Comparison of ENCODE assay signal across 12 cellular contexts in the genomic region with DNA sequence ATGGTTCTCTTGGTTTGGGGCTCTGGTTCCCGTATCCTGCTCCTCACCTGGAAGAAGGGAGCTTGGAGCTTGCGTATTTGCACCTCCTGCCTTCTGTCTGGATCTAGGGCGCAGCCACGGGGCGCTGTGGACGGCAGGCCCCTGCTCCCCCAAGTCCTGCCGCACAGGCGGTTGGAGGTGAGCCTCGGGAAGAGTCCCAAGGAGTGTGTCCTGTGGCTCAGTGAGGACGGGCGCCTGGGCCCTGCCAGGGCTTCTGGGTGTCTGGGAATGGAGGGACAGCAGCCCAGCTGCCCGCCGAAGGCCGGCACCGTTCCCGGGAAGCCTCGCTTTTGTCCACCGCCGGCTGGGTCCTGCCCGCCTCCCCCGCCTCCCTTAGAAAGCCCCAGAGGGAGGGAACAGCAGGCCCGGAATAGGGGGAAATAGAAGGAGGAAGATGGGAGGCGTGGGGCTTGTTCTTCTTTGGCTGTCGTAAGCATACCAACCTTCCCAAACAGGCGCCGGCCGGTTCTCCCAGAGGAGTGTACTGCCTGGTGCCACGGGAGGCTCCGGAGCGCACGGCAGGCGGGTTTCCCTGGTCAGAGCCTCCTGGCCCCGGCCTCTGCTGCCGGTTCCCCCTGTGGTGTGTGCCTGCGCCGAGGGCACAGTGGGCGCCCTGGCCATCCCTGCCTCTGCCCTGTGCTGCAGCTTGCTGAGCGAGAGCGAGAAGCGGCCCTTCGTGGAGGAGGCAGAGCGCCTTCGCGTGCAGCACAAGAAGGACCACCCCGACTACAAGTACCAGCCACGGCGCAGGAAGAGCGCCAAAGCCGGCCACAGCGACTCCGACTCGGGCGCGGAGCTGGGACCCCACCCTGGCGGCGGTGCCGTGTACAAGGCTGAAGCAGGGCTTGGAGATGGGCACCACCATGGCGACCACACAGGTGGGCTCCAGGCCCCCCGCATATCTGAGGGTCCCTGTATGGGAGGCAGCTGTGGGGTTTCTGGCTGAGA. TPM values are rescaled to one million over a fixed set of nuclear protein-coding genes. Genes with fewer than 3 reads are reported as not detected.
A peak's percentile ranks its signal among the peaks of the same experiment; 100 is the strongest.
DNase-seq lines count a peak whose midpoint lies in the region; TF ChIP-seq lines count a peak whose summit lies in the region.
"Had no signal": no experiment of that assay in that cellular context is flagged by ENCODE, and none has a peak within 500 bp of the region (broad histone marks: within the 10 kb centered on the region; RNA-seq: fewer than 3 reads in every experiment).

No MANE protein-coding gene starts in this region.

- H3K9me3 Mint-ChIP-seq in activated naive CD8-positive, alpha-beta T cell treated with anti-CD3 and anti-CD28 coated beads for 36 hours: no peaks in the 10 kb centered on the region
- no peaks in the 10 kb centered on the region for H3K9me3 Mint-ChIP-seq in mesothelial cell of epicardium

- dilution Hi-C loops in mammary epithelial cell (cut with HindIII; ENCODE audit: low sequenced_read_pairs): loop anchor here (10.0 kb wide), 1 partner anchor 81 kb away; no protein-coding TSS in a partner anchor

- no peak overlapping the region for H3K27ac ChIP-seq in mammary epithelial cell (ENCODE audit: insufficient read depth, low read depth, low read length)
- H3K27ac ChIP-seq in substantia nigra (ENCODE audit: low read depth, low read length, poor library complexity, severe bottlenecking): peak overlapping the region; percentile 88
- H3K27ac ChIP-seq: BLaER1 treated with 17β-estradiol and CSF1 and Interleukin-3, amounts not matched to agents 10 nM and 100 nM; epithelial cell of prostate; thyroid gland had no signal

- in situ Hi-C loops in T47D (cut with HindIII; ENCODE audit: low pct_unique_long_range_greater_than_20kb, low sequenced_read_pairs) (loop anchor here (25.0 kb wide), 1 partner anchor 271 kb away; the partner anchor contains the start of genes ANTKMT, FBXL16 and METRN), mammary epithelial cell (cut with MboI; ENCODE audit: low sequenced_read_pairs in 2 of 2) (no loop called here)

- H3K4me3 ChIP-seq in mammary epithelial cell (replicated peaks in 1 of 3; ENCODE audit: insufficient read depth in 1 of 3, low read depth in 2 of 3, low read length in 3 of 3): no peak overlapping the region
- H3K4me3 ChIP-seq: thyroid gland had no signal

- H3K79me2 ChIP-seq in mammary epithelial cell (ENCODE audit: insufficient read depth, low read length): no peaks in the 10 kb centered on the region

- 57% methylated on average over 35 of the region's 59 CpGs for WGBS in mammary epithelial cell (ENCODE audit: low coverage, missing lambda C conversion rate)

- peaks cover 3% of the 10 kb centered on the region for H3K9me3 ChIP-seq in mammary epithelial cell (replicated peaks; ENCODE audit: insufficient read depth, low read length)
- H3K9me3 ChIP-seq: BLaER1 treated with 17β-estradiol and CSF1 and Interleukin-3, amounts not matched to agents 10 nM and 100 nM; thyroid gland had no signal

- intact Hi-C loops in mammary epithelial cell (cut with micrococcal nuclease): no loop called here

- BruUV-seq in mammary epithelial cell (replicated peaks; lab: Mats Ljungman, UMichigan): no TSS peak

- H3K36me3 Mint-ChIP-seq in activated naive CD8-positive, alpha-beta T cell treated with anti-CD3 and anti-CD28 coated beads for 36 hours: no peaks in the 10 kb centered on the region
- H3K36me3 Mint-ChIP-seq in mesothelial cell of epicardium: no peaks in the 10 kb centered on the region

- H2AFZ ChIP-seq in mammary epithelial cell (ENCODE audit: low read depth, low read length): no peak overlapping the region

- H3K4me1 Mint-ChIP-seq in activated naive CD8-positive, alpha-beta T cell treated with anti-CD3 and anti-CD28 coated beads for 36 hours: peaks cover 3% of the 10 kb centered on the region
- peaks cover 2% of the 10 kb centered on the region for H3K4me1 Mint-ChIP-seq in mesothelial cell of epicardium

- H3K27me3 Mint-ChIP-seq in activated naive CD8-positive, alpha-beta T cell treated with anti-CD3 and anti-CD28 coated beads for 36 hours: peaks cover 9% of the 10 kb centered on the region
- peaks cover 57% of the 10 kb centered on the region for H3K27me3 Mint-ChIP-seq in mesothelial cell of epicardium (ENCODE audit: low read depth)

- no peaks in the 10 kb centered on the region for H3K4me1 ChIP-seq in mammary epithelial cell (ENCODE audit: insufficient read depth, low read length)

- peaks cover 37% of the 10 kb centered on the region for H3K27me3 ChIP-seq in mammary epithelial cell (ENCODE audit: insufficient read depth, low read length)

- H3K36me3 ChIP-seq in mammary epithelial cell (ENCODE audit: insufficient read depth, low read length): no peaks in the 10 kb centered on the region
- H3K36me3 ChIP-seq: BLaER1 treated with 17β-estradiol and CSF1 and Interleukin-3, amounts not matched to agents 10 nM and 100 nM; thyroid gland had no signal

- no peak overlapping the region for H3K27ac Mint-ChIP-seq in activated naive CD8-positive, alpha-beta T cell treated with anti-CD3 and anti-CD28 coated beads for 36 hours
- H3K27ac Mint-ChIP-seq in mesothelial cell of epicardium: no peak overlapping the region

- peak overlapping the region; percentile 14 for H3K4me3 Mint-ChIP-seq in activated naive CD8-positive, alpha-beta T cell treated with anti-CD3 and anti-CD28 coated beads for 36 hours
- peak overlapping the region; percentile 54 for H3K4me3 Mint-ChIP-seq in mesothelial cell of epicardium

- H3K4me2 ChIP-seq in mammary epithelial cell (ENCODE audit: insufficient read depth, low read depth, low read length): no peak overlapping the region

- no peak overlapping the region for H3K9ac ChIP-seq in mammary epithelial cell (ENCODE audit: insufficient read depth, low read length)
- H3K9ac ChIP-seq: BLaER1 treated with 17β-estradiol and CSF1 and Interleukin-3, amounts not matched to agents 10 nM and 100 nM had no signal

- H4K20me1 ChIP-seq in mammary epithelial cell (ENCODE audit: insufficient read depth, low read length): peaks cover 6% of the 10 kb centered on the region

- no peak for TF ChIP-seq CTCF in mammary epithelial cell (conservative IDR thresholded peaks at IDR 0.05 in 1 of 2, IDR thresholded peaks at IDR 0.05 in 1 of 2; ENCODE audit: extremely low read depth in 1 of 2, insufficient read depth in 1 of 2, low read depth in 1 of 2, low read length in 2 of 2)
- TF ChIP-seq CTCF in mesothelial cell of epicardium (IDR thresholded peaks at IDR 0.05; ENCODE audit: unreplicated experiment): no peak

- DNase-seq in T47D (ENCODE audit: low read depth in 1 of 2, low spot score in 1 of 2) (peak; percentile 55 to 95), mammary epithelial cell (no peak), mesothelial cell of epicardium (ENCODE audit: low spot score in 2 of 2, unreplicated experiment in 2 of 2) (no peak), substantia nigra (lab: John Stamatoyannopoulos, UW) (peak in 45 of 49 donors; percentile 25 to 80 (median 64)), NCI-H1092 (lab: John Stamatoyannopoulos, UW) (no peak), NCI-H1105 (lab: John Stamatoyannopoulos, UW) (no peak)
- DNase-seq in activated naive CD8-positive, alpha-beta T cell treated with anti-CD3 and anti-CD28 coated beads for 36 hours: no peak
- DNase-seq in stimulated activated CD4-positive, alpha-beta T cell treated with anti-CD3 and anti-CD28 coated beads, Interleukin-12 subunit alpha, Interleukin-12 subunit beta, amount 100 ng/mL, for 4 hours: no peak
- DNase-seq: KG1, thyroid gland had no signal

- CTCF ChIA-PET in mammary epithelial cell (lab: Charles Lee; ENCODE audit: low non-redundant PET): no interaction called here

RNA-seq across cellular contexts. Expression of gene SOX8, which starts 1.8 kb away (rescaled TPM):
- total RNA-seq in mammary epithelial cell: under 1 TPM in 1 of 2 donors, not detected in 1; under 0.01 TPM
- polyA plus RNA-seq in mammary epithelial cell: not detected
- polyA minus RNA-seq in mammary epithelial cell: not detected
- total RNA-seq in activated naive CD8-positive, alpha-beta T cell treated with anti-CD3 and anti-CD28 coated beads for 36 hours: under 1 TPM; 0.42 to 0.58 TPM
- total RNA-seq in mesothelial cell of epicardium: 4.7 to 6.0 TPM (median 5.1 TPM) in 3 replicates

RNA-seq across cellular contexts. Expression of gene LMF1, which starts 12.6 kb away (rescaled TPM):
- total RNA-seq in mammary epithelial cell (10 to 100 TPM; 11.0 to 25.3 TPM), mesothelial cell of epicardium (33.1 to 38.1 TPM (median 37.4 TPM) in 3 replicates)
- 9.7 TPM for polyA plus RNA-seq in mammary epithelial cell
- 7.8 TPM for polyA minus RNA-seq in mammary epithelial cell
- total RNA-seq in activated naive CD8-positive, alpha-beta T cell treated with anti-CD3 and anti-CD28 coated beads for 36 hours: 1 to 10 TPM; 7.0 to 8.1 TPM

Comparison
In these comparisons a context has a peak if more than half of its experiments do, and no peak if none do; other contexts are left out.
1. DNase-seq: peak in T47D (2 of 2) and substantia nigra (45 of 49); none in mammary epithelial cell (single experiment), activated naive CD8-positive, alpha-beta T cell treated with anti-CD3 and anti-CD28 coated beads for 36 hours (single experiment), mesothelial cell of epicardium (0 of 2), NCI-H1092 (single experiment), stimulated activated CD4-positive, alpha-beta T cell treated with anti-CD3 and anti-CD28 coated beads, Interleukin-12 subunit alpha, Interleukin-12 subunit beta, amount 100 ng/mL, for 4 hours (single experiment) and NCI-H1105 (single experiment).